7 cellular contexts compared by ENCODE assay signal in the genomic region with DNA sequence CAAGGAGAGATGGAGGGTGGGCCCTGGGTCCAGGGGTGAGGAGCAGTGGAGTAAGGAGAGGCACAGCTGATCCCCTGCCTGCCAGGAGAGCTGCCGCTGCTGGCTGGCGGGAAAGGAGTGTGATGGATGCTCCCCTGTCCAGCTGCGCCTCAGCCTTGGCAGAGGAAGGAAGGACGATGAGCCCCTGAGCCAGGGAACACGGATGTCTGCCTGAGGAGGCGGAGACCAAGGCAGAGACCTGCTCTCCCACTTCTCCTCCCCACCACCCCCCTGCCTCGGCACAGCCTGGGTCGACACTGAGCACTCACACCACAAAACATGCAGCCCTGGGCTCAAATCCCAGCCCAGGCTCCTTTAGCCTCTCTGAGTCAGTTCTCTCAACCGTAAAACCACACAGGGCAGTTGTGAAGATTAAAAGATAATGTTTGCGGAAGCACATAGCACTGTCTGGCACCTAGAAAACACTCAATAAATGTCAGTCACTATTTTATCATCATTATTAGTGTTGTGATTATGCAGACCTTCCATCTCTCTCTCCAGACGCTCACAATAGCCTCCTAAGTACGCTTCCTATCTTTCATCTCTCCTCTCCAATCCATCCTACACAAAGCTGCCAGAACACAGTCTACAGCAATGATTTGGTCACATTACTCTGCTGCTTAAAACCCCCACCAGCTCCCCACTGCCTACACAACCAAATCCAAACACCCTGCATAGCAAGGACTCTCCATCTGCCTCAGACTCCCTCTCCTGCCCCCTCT. TPM values are rescaled to one million over a fixed set of nuclear protein-coding genes. Genes with fewer than 3 reads are reported as not detected.
DNase-seq lines count a peak whose midpoint lies in the region; ATAC-seq and TF ChIP-seq lines count a peak whose summit lies in the region.

No MANE protein-coding gene starts in this region.

- H3K9me3 Mint-ChIP-seq in activated naive CD8-positive, alpha-beta T cell treated with anti-CD3 and anti-CD28 coated beads, Interleukin-2, amount 10 ng/mL, durations not matched to agents 7 days and 5 days: no peaks in the 10 kb centered on the region

- H3K4me3 ChIP-seq in NB4 (ENCODE audit: low read depth, low read length): no peak overlapping the region

- DNase-seq in GM03348 (ENCODE audit: low spot score): peak; percentile 79
- DNase-seq in NB4 (ENCODE audit: low read depth): peak; percentile 90
- peak; percentile 53 for DNase-seq in activated naive CD8-positive, alpha-beta T cell treated with anti-CD3 and anti-CD28 coated beads, Interleukin-2, amount 10 ng/mL, durations not matched to agents 7 days and 5 days
- peak; percentile 2 for DNase-seq in medulla oblongata (ENCODE audit: extremely low spot score)
- no peak for DNase-seq in NCI-H748 treated with DMSO at 0.1 percent for 48 hours (lab: John Stamatoyannopoulos, UW)
- no peak for DNase-seq in putamen (ENCODE audit: low spot score)

- H3K4me1 Mint-ChIP-seq in activated naive CD8-positive, alpha-beta T cell treated with anti-CD3 and anti-CD28 coated beads, Interleukin-2, amount 10 ng/mL, durations not matched to agents 7 days and 5 days: peaks cover 44% of the 10 kb centered on the region

- ATAC-seq in GM21825 (IDR thresholded peaks at IDR 0.05; ENCODE audit: unreplicated experiment): peak; percentile 57
- ATAC-seq in activated naive CD8-positive, alpha-beta T cell treated with anti-CD3 and anti-CD28 coated beads, Interleukin-2, amount 10 ng/mL, durations not matched to agents 7 days and 5 days (ENCODE audit: low read depth): peak; percentile 68

- POLR2A ChIA-PET in activated naive CD8-positive, alpha-beta T cell treated with anti-CD3 and anti-CD28 coated beads, Interleukin-2, amount 10 ng/mL, durations not matched to agents 7 days and 5 days (lab: Charles Lee): no interaction called here

- peak overlapping the region; percentile 85 for H3K4me3 Mint-ChIP-seq in activated naive CD8-positive, alpha-beta T cell treated with anti-CD3 and anti-CD28 coated beads, Interleukin-2, amount 10 ng/mL, durations not matched to agents 7 days and 5 days

- no peak for TF ChIP-seq CTCF in NB4 (IDR thresholded peaks at IDR 0.05; ENCODE audit: low read depth, low read length)

- no peaks in the 10 kb centered on the region for H3K36me3 Mint-ChIP-seq in activated naive CD8-positive, alpha-beta T cell treated with anti-CD3 and anti-CD28 coated beads, Interleukin-2, amount 10 ng/mL, durations not matched to agents 7 days and 5 days

- peak overlapping the region; percentile 91 for H3K27ac Mint-ChIP-seq in activated naive CD8-positive, alpha-beta T cell treated with anti-CD3 and anti-CD28 coated beads, Interleukin-2, amount 10 ng/mL, durations not matched to agents 7 days and 5 days

- H3K27me3 Mint-ChIP-seq in activated naive CD8-positive, alpha-beta T cell treated with anti-CD3 and anti-CD28 coated beads, Interleukin-2, amount 10 ng/mL, durations not matched to agents 7 days and 5 days: peaks cover 24% of the 10 kb centered on the region

- no peak for TF ChIP-seq POLR2A in NB4 (IDR thresholded peaks at IDR 0.05; ENCODE audit: extremely low read depth, insufficient read length)

RNA-seq across cellular contexts. Expression of gene SEMA5B, which starts 52.2 kb away (rescaled TPM):
- under 1 TPM; 0.17 to 0.28 TPM for total RNA-seq in activated naive CD8-positive, alpha-beta T cell treated with anti-CD3 and anti-CD28 coated beads, Interleukin-2, amount 10 ng/mL, durations not matched to agents 7 days and 5 days

Comparison
In these comparisons a context has a peak if more than half of its experiments do, and no peak if none do; other contexts are left out.
1. DNase-seq: peak in GM03348 (single experiment), NB4 (single experiment), activated naive CD8-positive, alpha-beta T cell treated with anti-CD3 and anti-CD28 coated beads, Interleukin-2, amount 10 ng/mL, durations not matched to agents 7 days and 5 days (single experiment) and medulla oblongata (single experiment); none in NCI-H748 treated with DMSO at 0.1 percent for 48 hours (single experiment) and putamen (single experiment).